In genomic region chr12:12070674-12071661, GRCh38 we compare ENCODE assay signal across 8 cellular contexts. TPM values are rescaled to one million over a fixed set of nuclear protein-coding genes. Genes with fewer than 3 reads are reported as not detected.
DNase-seq lines count a peak whose midpoint lies in the region; ATAC-seq and TF ChIP-seq lines count a peak whose summit lies in the region.

Gene BCL2L14 (plus strand): TSS chr12:12070939. CDS start chr12:12079306, 8,367 bp downstream.

- peak within 1 kb of the TSS; percentile 86 for H3K4me3 Mint-ChIP-seq in activated T-cell treated with anti-CD3 and anti-CD28 coated beads, Interleukin-2, amount 50 U/mL, for 4 hours

- TF ChIP-seq CTCF in GM10266 (IDR thresholded peaks at IDR 0.05; ENCODE audit: control insufficient read depth, insufficient read depth, low read depth, missing control alignments): no peak

- H3K9me3 Mint-ChIP-seq in activated T-cell treated with anti-CD3 and anti-CD28 coated beads, Interleukin-2, amount 50 U/mL, for 4 hours: no peaks in the 10 kb centered on the region

- DNase-seq in GM10266 (ENCODE audit: extremely low spot score) (peak; percentile 50), myocyte (ENCODE audit: low read depth) (peak; percentile 36), AG08396 (ENCODE audit: low spot score) (no peak), COR-L47 (lab: John Stamatoyannopoulos, UW) (no peak), Right ventricle myocardium inferior (ENCODE audit: missing footprints) (no peak)
- DNase-seq in activated T-cell treated with anti-CD3 and anti-CD28 coated beads, Interleukin-2, amount 50 U/mL, for 4 hours: no peak

- H3K36me3 Mint-ChIP-seq in activated T-cell treated with anti-CD3 and anti-CD28 coated beads, Interleukin-2, amount 50 U/mL, for 4 hours (ENCODE audit: insufficient read depth): no peaks in the 10 kb centered on the region

- peaks cover 6% of the 10 kb centered on the region for H3K27me3 Mint-ChIP-seq in activated T-cell treated with anti-CD3 and anti-CD28 coated beads, Interleukin-2, amount 50 U/mL, for 4 hours (ENCODE audit: low read depth)

- peak; percentile 61 for ATAC-seq in HG02588 (IDR thresholded peaks at IDR 0.05; ENCODE audit: unreplicated experiment)
- peak; percentile 85 to 89 for ATAC-seq in activated T-cell treated with anti-CD3 and anti-CD28 coated beads, Interleukin-2, amount 50 U/mL, for 4 hours
- ATAC-seq in HG02759 (IDR thresholded peaks at IDR 0.05; ENCODE audit: unreplicated experiment): no peak
- no peak for ATAC-seq in Right ventricle myocardium inferior

- intact Hi-C loops in Right ventricle myocardium inferior (cut with DNase I): no loop called here

- peaks cover 15% of the 10 kb centered on the region for H3K4me1 Mint-ChIP-seq in activated T-cell treated with anti-CD3 and anti-CD28 coated beads, Interleukin-2, amount 50 U/mL, for 4 hours (ENCODE audit: low read depth)

RNA-seq across cellular contexts. Expression of gene BCL2L14, which starts in this region (rescaled TPM):
- total RNA-seq in activated T-cell treated with anti-CD3 and anti-CD28 coated beads, Interleukin-2, amount 50 U/mL, for 4 hours: 1 to 10 TPM; 1.1 to 2.5 (median 1.9) TPM
- total RNA-seq in myocyte (not detected in 2 replicates), Right ventricle myocardium inferior (not detected)
- polyA plus RNA-seq in myocyte (2012): 0.19 TPM

Comparison
In these comparisons a context has a peak if more than half of its experiments do, and no peak if none do; other contexts are left out.
1. Peak in DNase-seq in myocyte; RNA of the gene not detected or under 1 TPM.
2. ATAC-seq: peak in HG02588 (single experiment) and activated T-cell treated with anti-CD3 and anti-CD28 coated beads, Interleukin-2, amount 50 U/mL, for 4 hours (2 of 2); none in HG02759 (single experiment) and Right ventricle myocardium inferior (single experiment).